ENCODE assay signal across 1 cellular context in the genomic region with DNA sequence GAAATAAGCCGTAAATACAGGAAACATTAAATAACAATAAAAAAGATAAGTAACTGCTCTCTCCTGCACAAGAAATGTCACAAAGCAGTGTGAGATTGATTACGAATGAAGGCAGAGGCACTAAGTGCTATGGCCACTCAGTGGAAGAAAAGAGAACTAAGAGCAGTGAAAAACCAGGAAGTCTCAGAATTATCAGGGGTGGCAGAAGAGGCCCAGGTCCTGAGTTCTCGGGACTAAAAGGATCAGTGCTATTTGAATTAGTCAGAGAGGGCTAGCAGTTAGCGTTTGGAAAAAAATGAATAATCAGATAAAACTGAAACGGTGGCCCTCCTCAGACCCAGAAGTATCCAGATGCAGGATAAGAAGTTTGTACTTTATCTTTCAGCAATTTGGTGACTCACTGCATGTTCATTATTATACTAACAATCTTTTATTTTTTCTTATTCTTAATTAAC.
TF ChIP-seq lines count a peak whose summit lies in the region.

No MANE protein-coding gene starts in this region.

TF ChIP-seq in HEK293, 187 proteins besides CTCF, POLR2A, EP300 and RAD21 (continued from another document):
- TF ChIP-seq, protein P1, sequence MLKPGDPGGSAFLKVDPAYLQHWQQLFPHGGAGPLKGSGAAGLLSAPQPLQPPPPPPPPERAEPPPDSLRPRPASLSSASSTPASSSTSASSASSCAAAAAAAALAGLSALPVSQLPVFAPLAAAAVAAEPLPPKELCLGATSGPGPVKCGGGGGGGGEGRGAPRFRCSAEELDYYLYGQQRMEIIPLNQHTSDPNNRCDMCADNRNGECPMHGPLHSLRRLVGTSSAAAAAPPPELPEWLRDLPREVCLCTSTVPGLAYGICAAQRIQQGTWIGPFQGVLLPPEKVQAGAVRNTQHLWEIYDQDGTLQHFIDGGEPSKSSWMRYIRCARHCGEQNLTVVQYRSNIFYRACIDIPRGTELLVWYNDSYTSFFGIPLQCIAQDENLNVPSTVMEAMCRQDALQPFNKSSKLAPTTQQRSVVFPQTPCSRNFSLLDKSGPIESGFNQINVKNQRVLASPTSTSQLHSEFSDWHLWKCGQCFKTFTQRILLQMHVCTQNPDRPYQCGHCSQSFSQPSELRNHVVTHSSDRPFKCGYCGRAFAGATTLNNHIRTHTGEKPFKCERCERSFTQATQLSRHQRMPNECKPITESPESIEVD (tag by site-specific recombination; IDR thresholded peaks at IDR 0.05): peak; percentile 48; the same call in 1 of the 2 replicates
- no peak for TF ChIP-seq ZNF768 (tag by site-specific recombination; IDR thresholded peaks at IDR 0.05)
- no peak for TF ChIP-seq HOXA7 (CRISPR knock-in tag; IDR thresholded peaks at IDR 0.05; ENCODE audit: borderline replicate concordance)
- TF ChIP-seq ZNF169 (tag by site-specific recombination; IDR thresholded peaks at IDR 0.05): no peak
TF ChIP-seq in HEK293: peak in this region for 5.
